1 cellular context compared by ENCODE assay signal in the genomic region with DNA sequence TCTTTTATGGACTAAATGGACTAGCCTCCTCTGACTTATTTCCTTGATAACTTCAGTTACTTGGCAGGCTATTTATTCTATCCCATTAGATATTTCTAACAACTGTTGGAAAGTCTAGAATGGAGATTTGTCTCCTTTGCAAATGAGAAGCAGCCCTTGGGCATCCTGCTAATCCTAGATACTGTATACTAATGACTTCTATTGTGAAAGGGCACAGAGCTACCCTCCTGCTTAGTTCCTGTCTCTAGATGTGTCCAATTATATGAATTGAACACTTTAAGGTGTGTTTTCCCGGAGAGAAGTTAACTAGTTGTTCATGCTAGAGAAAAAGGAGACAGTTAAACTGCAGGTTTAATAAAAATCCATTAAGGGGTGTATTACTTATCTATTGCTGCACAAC.
TF ChIP-seq lines count a peak whose summit lies in the region.

No MANE protein-coding gene starts in this region.

TF ChIP-seq in SK-N-SH treated with all-trans-retinoic acid at 6 μM for 48 hours, 23 proteins besides CTCF, POLR2A, EP300 and RAD21 (continued from another document):
- TF ChIP-seq, protein P1, sequence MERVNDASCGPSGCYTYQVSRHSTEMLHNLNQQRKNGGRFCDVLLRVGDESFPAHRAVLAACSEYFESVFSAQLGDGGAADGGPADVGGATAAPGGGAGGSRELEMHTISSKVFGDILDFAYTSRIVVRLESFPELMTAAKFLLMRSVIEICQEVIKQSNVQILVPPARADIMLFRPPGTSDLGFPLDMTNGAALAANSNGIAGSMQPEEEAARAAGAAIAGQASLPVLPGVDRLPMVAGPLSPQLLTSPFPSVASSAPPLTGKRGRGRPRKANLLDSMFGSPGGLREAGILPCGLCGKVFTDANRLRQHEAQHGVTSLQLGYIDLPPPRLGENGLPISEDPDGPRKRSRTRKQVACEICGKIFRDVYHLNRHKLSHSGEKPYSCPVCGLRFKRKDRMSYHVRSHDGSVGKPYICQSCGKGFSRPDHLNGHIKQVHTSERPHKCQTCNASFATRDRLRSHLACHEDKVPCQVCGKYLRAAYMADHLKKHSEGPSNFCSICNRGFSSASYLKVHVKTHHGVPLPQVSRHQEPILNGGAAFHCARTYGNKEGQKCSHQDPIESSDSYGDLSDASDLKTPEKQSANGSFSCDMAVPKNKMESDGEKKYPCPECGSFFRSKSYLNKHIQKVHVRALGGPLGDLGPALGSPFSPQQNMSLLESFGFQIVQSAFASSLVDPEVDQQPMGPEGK (CRISPR knock-in tag; IDR thresholded peaks at IDR 0.05; ENCODE audit: borderline replicate concordance): no peak
- TF ChIP-seq, protein P2, sequence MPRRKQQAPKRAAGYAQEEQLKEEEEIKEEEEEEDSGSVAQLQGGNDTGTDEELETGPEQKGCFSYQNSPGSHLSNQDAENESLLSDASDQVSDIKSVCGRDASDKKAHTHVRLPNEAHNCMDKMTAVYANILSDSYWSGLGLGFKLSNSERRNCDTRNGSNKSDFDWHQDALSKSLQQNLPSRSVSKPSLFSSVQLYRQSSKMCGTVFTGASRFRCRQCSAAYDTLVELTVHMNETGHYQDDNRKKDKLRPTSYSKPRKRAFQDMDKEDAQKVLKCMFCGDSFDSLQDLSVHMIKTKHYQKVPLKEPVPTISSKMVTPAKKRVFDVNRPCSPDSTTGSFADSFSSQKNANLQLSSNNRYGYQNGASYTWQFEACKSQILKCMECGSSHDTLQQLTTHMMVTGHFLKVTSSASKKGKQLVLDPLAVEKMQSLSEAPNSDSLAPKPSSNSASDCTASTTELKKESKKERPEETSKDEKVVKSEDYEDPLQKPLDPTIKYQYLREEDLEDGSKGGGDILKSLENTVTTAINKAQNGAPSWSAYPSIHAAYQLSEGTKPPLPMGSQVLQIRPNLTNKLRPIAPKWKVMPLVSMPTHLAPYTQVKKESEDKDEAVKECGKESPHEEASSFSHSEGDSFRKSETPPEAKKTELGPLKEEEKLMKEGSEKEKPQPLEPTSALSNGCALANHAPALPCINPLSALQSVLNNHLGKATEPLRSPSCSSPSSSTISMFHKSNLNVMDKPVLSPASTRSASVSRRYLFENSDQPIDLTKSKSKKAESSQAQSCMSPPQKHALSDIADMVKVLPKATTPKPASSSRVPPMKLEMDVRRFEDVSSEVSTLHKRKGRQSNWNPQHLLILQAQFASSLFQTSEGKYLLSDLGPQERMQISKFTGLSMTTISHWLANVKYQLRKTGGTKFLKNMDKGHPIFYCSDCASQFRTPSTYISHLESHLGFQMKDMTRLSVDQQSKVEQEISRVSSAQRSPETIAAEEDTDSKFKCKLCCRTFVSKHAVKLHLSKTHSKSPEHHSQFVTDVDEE (CRISPR knock-in tag; IDR thresholded peaks at IDR 0.05): no peak
- TF ChIP-seq ZNF8 (CRISPR knock-in tag; IDR thresholded peaks at IDR 0.05) (no peak), TCF4 (CRISPR knock-in tag; IDR thresholded peaks at IDR 0.05; ENCODE audit: borderline replicate concordance) (no peak), SNAI2 (CRISPR knock-in tag; IDR thresholded peaks at IDR 0.05) (no peak), CSDC2 (CRISPR knock-in tag; IDR thresholded peaks at IDR 0.05) (no peak), OSR1 (CRISPR knock-in tag; IDR thresholded peaks at IDR 0.05) (no peak), ARNTL (CRISPR knock-in tag; IDR thresholded peaks at IDR 0.05; ENCODE audit: borderline replicate concordance, low read depth) (no peak), GLIS3 (CRISPR knock-in tag; IDR thresholded peaks at IDR 0.05) (no peak), ZC3H10 (CRISPR knock-in tag; IDR thresholded peaks at IDR 0.05) (no peak), ZNF70 (CRISPR knock-in tag; IDR thresholded peaks at IDR 0.05) (no peak)
- TF ChIP-seq, protein P3, sequence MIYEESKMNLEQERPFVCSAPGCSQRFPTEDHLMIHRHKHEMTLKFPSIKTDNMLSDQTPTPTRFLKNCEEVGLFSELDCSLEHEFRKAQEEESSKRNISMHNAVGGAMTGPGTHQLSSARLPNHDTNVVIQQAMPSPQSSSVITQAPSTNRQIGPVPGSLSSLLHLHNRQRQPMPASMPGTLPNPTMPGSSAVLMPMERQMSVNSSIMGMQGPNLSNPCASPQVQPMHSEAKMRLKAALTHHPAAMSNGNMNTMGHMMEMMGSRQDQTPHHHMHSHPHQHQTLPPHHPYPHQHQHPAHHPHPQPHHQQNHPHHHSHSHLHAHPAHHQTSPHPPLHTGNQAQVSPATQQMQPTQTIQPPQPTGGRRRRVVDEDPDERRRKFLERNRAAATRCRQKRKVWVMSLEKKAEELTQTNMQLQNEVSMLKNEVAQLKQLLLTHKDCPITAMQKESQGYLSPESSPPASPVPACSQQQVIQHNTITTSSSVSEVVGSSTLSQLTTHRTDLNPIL (CRISPR knock-in tag; IDR thresholded peaks at IDR 0.05; ENCODE audit: low read depth): no peak
